In genomic region chr19:42069619-42070293, GRCh38 we compare ENCODE assay signal across 12 cellular contexts. TPM values are rescaled to one million over a fixed set of nuclear protein-coding genes. Genes with fewer than 3 reads are reported as not detected.
DNase-seq lines count a peak whose midpoint lies in the region; ATAC-seq and TF ChIP-seq lines count a peak whose summit lies in the region.
"Had no signal": no experiment of that assay in that cellular context is flagged by ENCODE, and none has a peak within 500 bp of the region (broad histone marks: within the 10 kb centered on the region; RNA-seq: fewer than 3 reads in every experiment).

TSS of gene GRIK5 (minus strand) at chr19:42070206. CDS start at chr19:42065770, 4,436 bp downstream.

- intact Hi-C loops in heart right ventricle (cut with DNase I) = loop anchor here in 2 of 10 donors (10.0 kb wide), 1 partner anchor 75 kb away; the partner anchor contains the start of gene ATP1A3 (in 2 of the 2)
- intact Hi-C loops in posterior vena cava (cut with DNase I) = no loop called here

- no peaks in the 10 kb centered on the region for H3K27me3 ChIP-seq in NT2/D1 (ENCODE audit: insufficient read depth, insufficient read length)
- peaks cover 0 to 51% (median 43%) of the 10 kb centered on the region in 7 donors for H3K27me3 ChIP-seq in heart right ventricle

- peaks cover 3% of the 10 kb centered on the region for H3K4me1 ChIP-seq in NT2/D1 (ENCODE audit: insufficient read depth, insufficient read length)
- H3K4me1 ChIP-seq in heart right ventricle = peaks cover 0 to 13% (median 5%) of the 10 kb centered on the region in 9 donors

- peak within 1 kb of the TSS; percentile 47 for H3K4me3 ChIP-seq in NT2/D1 (ENCODE audit: insufficient read length, low read depth)
- H3K4me3 ChIP-seq in heart right ventricle = peak within 1 kb of the TSS in 8 of 10 donors; percentile 12 to 49 (median 38)

- ATAC-seq in heart right ventricle (peak in 7 of 8 donors; percentile 28 to 57 (median 41)), GM19351 (IDR thresholded peaks at IDR 0.05; ENCODE audit: unreplicated experiment) (no peak), GM18858 (IDR thresholded peaks at IDR 0.05; ENCODE audit: unreplicated experiment) (no peak)

- peak; percentile 26 for DNase-seq in ELF-1 (ENCODE audit: low read depth, low spot score)
- no peak for DNase-seq in NT2/D1 (ENCODE audit: low read depth, low spot score)
- no peak for DNase-seq in heart right ventricle
- DNase-seq in posterior vena cava (ENCODE audit: low spot score) = no peak
- no peak for DNase-seq in NCI-H345 (lab: John Stamatoyannopoulos, UW)
- no peak for DNase-seq in NCI-H2029 treated with DMSO at 0.1 percent for 48 hours (lab: John Stamatoyannopoulos, UW)
- DNase-seq: activated naive CD4-positive, alpha-beta T cell treated with anti-CD3 and anti-CD28 coated beads, Interleukin-2, amount 10 ng/mL, durations not matched to agents 7 days and 5 days; hippocampal formation; stimulated activated CD4-positive, alpha-beta T cell treated with anti-CD3 and anti-CD28 coated beads, Interleukin-2, amount 100 ng/mL, for 48 hours had no signal

- TF ChIP-seq CTCF in heart right ventricle (IDR thresholded peaks at IDR 0.05) = no peak

- WGBS in heart right ventricle, 2 donors = 6 to 12% methylated on average over 19 to 28 of the region's 28 CpGs

- H3K27ac ChIP-seq in heart right ventricle = peak within 1 kb of the TSS in 1 of 10 donors; percentile 15

- H3K9me3 ChIP-seq in NT2/D1 (ENCODE audit: insufficient read depth, low read length) = no peaks in the 10 kb centered on the region
- no peaks in the 10 kb centered on the region for H3K9me3 ChIP-seq in heart right ventricle

- peak within 1 kb of the TSS; percentile 79 for H3K9ac ChIP-seq in NT2/D1 (ENCODE audit: insufficient read length, low read depth)

- H3K36me3 ChIP-seq in NT2/D1 (ENCODE audit: insufficient read depth, insufficient read length, low read length) (peaks cover 8% of the 10 kb centered on the region), heart right ventricle (no peaks in the 10 kb centered on the region)

RNA-seq across cellular contexts. Expression of gene GRIK5, which starts in this region (rescaled TPM):
- total RNA-seq in heart right ventricle (1 to 10 TPM; 1.2 to 9.3 (median 3.0) TPM), posterior vena cava (10 to 100 TPM; 11.3 to 13.4 TPM)
- 1 to 10 TPM in 1 of 2 donors, under 1 TPM in 1; 0.35 to 1.4 TPM for polyA plus RNA-seq in heart right ventricle
- polyA plus RNA-seq: IgD-negative memory B cell had no signal

Comparison
In these comparisons a context has a peak if more than half of its experiments do, and no peak if none do; other contexts are left out.
1. ATAC-seq: peak in heart right ventricle (7 of 8); none in GM19351 (single experiment) and GM18858 (single experiment).